Comparison of ENCODE assay signal across 8 cellular contexts in the genomic region with DNA sequence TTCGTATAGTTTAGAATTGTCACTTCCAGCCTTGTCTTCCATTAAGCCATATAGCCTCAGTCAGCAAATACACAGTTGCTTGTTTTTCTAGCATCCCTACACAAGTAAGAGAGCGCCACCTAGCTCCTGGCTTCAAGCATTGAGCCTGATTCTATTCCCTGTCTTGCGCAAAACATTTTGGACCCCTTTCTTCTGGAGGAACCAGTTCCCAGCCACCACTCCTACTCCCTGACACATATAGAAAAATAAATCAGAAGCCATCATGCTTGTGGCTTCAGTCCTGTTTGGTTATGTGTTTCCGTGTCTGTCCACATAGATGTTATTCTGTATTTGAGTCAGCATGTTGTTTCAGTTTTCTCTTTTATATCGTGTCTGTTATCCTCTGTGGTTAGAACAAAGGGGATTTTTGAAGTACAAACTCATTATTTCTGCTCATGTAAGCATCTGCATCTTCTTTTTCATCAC. TPM values are rescaled to one million over a fixed set of nuclear protein-coding genes. Genes with fewer than 3 reads are reported as not detected.
DNase-seq lines count a peak whose midpoint lies in the region; ATAC-seq and TF ChIP-seq lines count a peak whose summit lies in the region.

No MANE protein-coding gene starts in this region.

- WGBS in mesendoderm (ENCODE audit: extremely low coverage, insufficient coverage, low lambda C conversion rate): no CpG with 5 or more reads among the region's 5 CpGs
- 39 to 67% (median 50%) methylated on average over 5 of the region's 5 CpGs for WGBS in stomach, 5 donors

- no peak overlapping the region for H3K4ac ChIP-seq in mesendoderm (ENCODE audit: low read depth, low read length)

- no peak overlapping the region for H3K56ac ChIP-seq in mesendoderm (ENCODE audit: low read length)

- no peaks in the 10 kb centered on the region for H3K79me2 ChIP-seq in mesendoderm (ENCODE audit: control insufficient read depth, insufficient read depth, low read length)

- H2AK5ac ChIP-seq in mesendoderm (ENCODE audit: low read length): no peak overlapping the region

- no peaks in the 10 kb centered on the region for H3K9me3 ChIP-seq in WERI-Rb-1 (ENCODE audit: severe bottlenecking)
- no peaks in the 10 kb centered on the region for H3K9me3 ChIP-seq in stomach

- H3K27ac ChIP-seq in WERI-Rb-1 (no peak overlapping the region), mesendoderm (ENCODE audit: low read depth, low read length) (no peak overlapping the region), stomach (no peak overlapping the region)

- no peak overlapping the region for H3K23ac ChIP-seq in mesendoderm (ENCODE audit: low read length)

- peaks cover 77% of the 10 kb centered on the region for H3K36me3 Mint-ChIP-seq in dendritic cell treated with granulocyte-macrophage colony-stimulating factor and Interleukin-4, amounts not matched to agents 40 ng/mL and 50 ng/mL, for 4 days (ENCODE audit: low read depth)

- peaks cover 7% of the 10 kb centered on the region for H3K4me1 Mint-ChIP-seq in dendritic cell treated with granulocyte-macrophage colony-stimulating factor and Interleukin-4, amounts not matched to agents 40 ng/mL and 50 ng/mL, for 4 days (ENCODE audit: low read depth)

- H2BK120ac ChIP-seq in mesendoderm (ENCODE audit: low read depth, low read length): no peak overlapping the region

- no peak overlapping the region for H3K4me2 ChIP-seq in mesendoderm (ENCODE audit: low read length)

- DNase-seq in AG09309 (ENCODE audit: low read depth) (peak; percentile 33), NCI-H1092 treated with DMSO at 0.1 percent for 48 hours (lab: John Stamatoyannopoulos, UW) (peak; percentile 39), WERI-Rb-1 (peak; percentile 62), mesendoderm (peak; percentile 60), stomach (peak; percentile 46)

- H3K4me3 ChIP-seq in AG09309 (ENCODE audit: control insufficient read depth, low read depth, low read length): no peak overlapping the region
- H3K4me3 ChIP-seq in WERI-Rb-1 (ENCODE audit: low read depth, low read length): no peak overlapping the region
- H3K4me3 ChIP-seq in mesendoderm (ENCODE audit: low read length): no peak overlapping the region
- H3K4me3 ChIP-seq in stomach: no peak overlapping the region

- intact Hi-C loops in dendritic cell treated with granulocyte-macrophage colony-stimulating factor and Interleukin-4, amounts not matched to agents 40 ng/mL and 50 ng/mL, for 4 days (cut with micrococcal nuclease): loop anchor here (2.0 to 5.0 kb wide), 2 partner anchors 78 to 141 kb away; no protein-coding TSS in a partner anchor
- intact Hi-C loops in stomach (cut with DNase I; ENCODE audit: low total_unique reads): no loop called here

- H3K4me1 ChIP-seq in mesendoderm (ENCODE audit: control insufficient read depth, low read depth, low read length) (no peaks in the 10 kb centered on the region), stomach (no peaks in the 10 kb centered on the region)

- no peak overlapping the region for H3K18ac ChIP-seq in mesendoderm (ENCODE audit: low read length)

- no peak overlapping the region for H4K8ac ChIP-seq in mesendoderm (ENCODE audit: low read depth, low read length)

- no peaks in the 10 kb centered on the region for H3K9me3 Mint-ChIP-seq in dendritic cell treated with granulocyte-macrophage colony-stimulating factor and Interleukin-4, amounts not matched to agents 40 ng/mL and 50 ng/mL, for 4 days

- TF ChIP-seq CTCF in AG09309 (IDR thresholded peaks at IDR 0.05; ENCODE audit: control insufficient read depth, insufficient read depth, low read depth, low read length, missing control alignments) (peak; percentile 77), WERI-Rb-1 (IDR thresholded peaks at IDR 0.05; ENCODE audit: low read depth, low read length) (peak; percentile 74), stomach (IDR thresholded peaks at IDR 0.05) (peak in 4 of 7 experiments; percentile 19 to 46 (median 26))

- no peaks in the 10 kb centered on the region for H3K36me3 ChIP-seq in WERI-Rb-1
- no peaks in the 10 kb centered on the region for H3K36me3 ChIP-seq in mesendoderm (ENCODE audit: control insufficient read depth, insufficient read depth, low read length)
- H3K36me3 ChIP-seq in stomach: peaks cover 0 to 7% (median 6%) of the 10 kb centered on the region in 4 donors

- no peak overlapping the region for H3K4me3 Mint-ChIP-seq in dendritic cell treated with granulocyte-macrophage colony-stimulating factor and Interleukin-4, amounts not matched to agents 40 ng/mL and 50 ng/mL, for 4 days

- no peak for TF ChIP-seq EP300 in stomach (IDR thresholded peaks at IDR 0.05)

- no peaks in the 10 kb centered on the region for H3K79me1 ChIP-seq in mesendoderm (ENCODE audit: low read length)

- H4K5ac ChIP-seq in mesendoderm (ENCODE audit: low read length): no peak overlapping the region

- H3K27ac Mint-ChIP-seq in dendritic cell treated with granulocyte-macrophage colony-stimulating factor and Interleukin-4, amounts not matched to agents 40 ng/mL and 50 ng/mL, for 4 days: peak overlapping the region; percentile 30

- no peak overlapping the region for H2BK5ac ChIP-seq in mesendoderm (ENCODE audit: low read length)

- peak; percentile 99 for ATAC-seq in GM18499 (IDR thresholded peaks at IDR 0.05; ENCODE audit: insufficient read depth, unreplicated experiment)
- ATAC-seq in HG02798 (IDR thresholded peaks at IDR 0.05; ENCODE audit: poor library complexity, unreplicated experiment): peak; percentile 99

- TF ChIP-seq POLR2A in stomach (IDR thresholded peaks at IDR 0.05): no peak

- no peak overlapping the region for H3K9ac ChIP-seq in mesendoderm (ENCODE audit: low read length)

- H3K27me3 Mint-ChIP-seq in dendritic cell treated with granulocyte-macrophage colony-stimulating factor and Interleukin-4, amounts not matched to agents 40 ng/mL and 50 ng/mL, for 4 days: no peaks in the 10 kb centered on the region

- no peak overlapping the region for H2BK15ac ChIP-seq in mesendoderm (replicated peaks; ENCODE audit: low read depth)

- peaks cover 5% of the 10 kb centered on the region for H3K27me3 ChIP-seq in WERI-Rb-1 (ENCODE audit: insufficient read depth, low read depth, severe bottlenecking)
- no peaks in the 10 kb centered on the region for H3K27me3 ChIP-seq in mesendoderm (ENCODE audit: insufficient read depth, low read length, poor library complexity)
- H3K27me3 ChIP-seq in stomach: no peaks in the 10 kb centered on the region

RNA-seq across cellular contexts. Expression of a gene that starts 59.9 kb away (rescaled TPM):
- polyA plus RNA-seq in mesendoderm (2013, experiment 1 of 2): 3.2 TPM
- polyA plus RNA-seq in mesendoderm (2013, experiment 2 of 2): 3.6 TPM
- total RNA-seq in stomach: 10 to 100 TPM in 2 of 5 donors, 1 to 10 TPM in 1, under 1 TPM in 1, not detected in 1; 0.58 to 13.2 (median 9.7) TPM
- polyA plus RNA-seq in stomach: 1 to 10 TPM; 2.6 to 5.8 (median 3.2) TPM

Comparison
In these comparisons a context has a peak if more than half of its experiments do, and no peak if none do; other contexts are left out.
1. CTCF ChIP-seq: peak in every context shown above with its lines; median percentile 77 in AG09309; 74 in WERI-Rb-1; 26 in stomach.